ENCODE assay signal across 8 cellular contexts in genomic region chr17:61411114-61411943, GRCh38. TPM values are rescaled to one million over a fixed set of nuclear protein-coding genes. Genes with fewer than 3 reads are reported as not detected.
A peak's percentile ranks its signal among the peaks of the same experiment; 100 is the strongest.
DNase-seq lines count a peak whose midpoint lies in the region; ATAC-seq and TF ChIP-seq lines count a peak whose summit lies in the region.

No MANE protein-coding gene starts in this region.

- CTCF ChIA-PET in MCF 10A (lab: Yijun Ruan, JAX), result interaction anchor here (0.6 to 4.2 kb wide), 18 partner anchors 10 to 744 kb away, joined by 3 to 57 read pairs (median 4); partner anchors contain the start of gene TBX2

- peaks cover 5% of the 10 kb centered on the region for H3K36me3 Mint-ChIP-seq in MCF 10A (ENCODE audit: insufficient read depth, unreplicated experiment)
- no peaks in the 10 kb centered on the region for H3K36me3 Mint-ChIP-seq in stimulated activated memory B cell treated with anti-CD40 and anti-IgM and Interleukin-4, amounts not matched to agents 10 μg/mL and 1 μg/mL and 100 μg/mL, for 72 hours

- no TSS peak for BruUV-seq in MCF 10A (replicated peaks; lab: Mats Ljungman, UMichigan)

- no peak overlapping the region for H3K27ac Mint-ChIP-seq in MCF 10A (ENCODE audit: low read depth, unreplicated experiment)
- H3K27ac Mint-ChIP-seq in stimulated activated memory B cell treated with anti-CD40 and anti-IgM and Interleukin-4, amounts not matched to agents 10 μg/mL and 1 μg/mL and 100 μg/mL, for 72 hours, result no peak overlapping the region

- TF ChIP-seq CTCF in MCF 10A (IDR thresholded peaks at IDR 0.05; ENCODE audit: unreplicated experiment) (no peak), kidney epithelial cell (IDR thresholded peaks at IDR 0.05; ENCODE audit: insufficient read depth, low read length, poor library complexity, severe bottlenecking) (peak; percentile 28)

- no peaks in the 10 kb centered on the region for H3K27me3 Mint-ChIP-seq in MCF 10A (ENCODE audit: insufficient read depth, unreplicated experiment)
- H3K27me3 Mint-ChIP-seq in stimulated activated memory B cell treated with anti-CD40 and anti-IgM and Interleukin-4, amounts not matched to agents 10 μg/mL and 1 μg/mL and 100 μg/mL, for 72 hours, result peaks cover 51% of the 10 kb centered on the region

- peak overlapping the region; percentile 71 for H3K4me3 Mint-ChIP-seq in MCF 10A (ENCODE audit: unreplicated experiment)
- H3K4me3 Mint-ChIP-seq in stimulated activated memory B cell treated with anti-CD40 and anti-IgM and Interleukin-4, amounts not matched to agents 10 μg/mL and 1 μg/mL and 100 μg/mL, for 72 hours, result peak overlapping the region; percentile 79

- H3K9me3 Mint-ChIP-seq in MCF 10A (ENCODE audit: unreplicated experiment), result no peaks in the 10 kb centered on the region
- H3K9me3 Mint-ChIP-seq in stimulated activated memory B cell treated with anti-CD40 and anti-IgM and Interleukin-4, amounts not matched to agents 10 μg/mL and 1 μg/mL and 100 μg/mL, for 72 hours, result no peaks in the 10 kb centered on the region

- peaks cover 55% of the 10 kb centered on the region for H3K27me3 ChIP-seq in kidney epithelial cell (ENCODE audit: control insufficient read depth, insufficient read depth, low read length)

- no peaks in the 10 kb centered on the region for H3K4me1 Mint-ChIP-seq in MCF 10A (ENCODE audit: insufficient read depth, unreplicated experiment)
- peaks cover 40% of the 10 kb centered on the region for H3K4me1 Mint-ChIP-seq in stimulated activated memory B cell treated with anti-CD40 and anti-IgM and Interleukin-4, amounts not matched to agents 10 μg/mL and 1 μg/mL and 100 μg/mL, for 72 hours

- ATAC-seq in GM18867 (IDR thresholded peaks at IDR 0.05; ENCODE audit: unreplicated experiment) (peak; percentile 5), GM19455 (IDR thresholded peaks at IDR 0.05; ENCODE audit: unreplicated experiment) (no peak)
- ATAC-seq in stimulated activated memory B cell treated with anti-CD40 and anti-IgM and Interleukin-4, amounts not matched to agents 10 μg/mL and 1 μg/mL and 100 μg/mL, for 72 hours, result no peak

- POLR2A ChIA-PET in MCF 10A (lab: Yijun Ruan, JAX), result interaction anchor here (1.0 to 1.2 kb wide), 2 partner anchors 12 to 135 kb away, joined by 3 to 8 read pairs; partner anchors contain the start of gene TBX2

- H3K36me3 ChIP-seq in kidney epithelial cell (ENCODE audit: control insufficient read depth, insufficient read depth, low read length), result no peaks in the 10 kb centered on the region

- DNase-seq in AG20443 (ENCODE audit: low spot score) (peak; percentile 68), NOMO-1 treated with dmso at 0.1 percent for 144 hours (lab: John Stamatoyannopoulos, UW; ENCODE audit: unreplicated experiment) (peak; percentile 54), MCF 10A (ENCODE audit: unreplicated experiment) (no peak), kidney epithelial cell (ENCODE audit: low read depth) (no peak), inferior parietal cortex (ENCODE audit: extremely low spot score) (no peak)

- intact Hi-C loops in MCF 10A (cut with micrococcal nuclease), result loop anchor here (5.0 kb wide), 1 partner anchor 656 kb away; the partner anchor contains the start of gene MED13

- H3K4me3 ChIP-seq in kidney epithelial cell (ENCODE audit: low read depth, low read length), result peak overlapping the region; percentile 49

RNA-seq across cellular contexts. Expression of gene TBX2, which starts 11.7 kb away (rescaled TPM):
- total RNA-seq in MCF 10A (2022), result 1.5 and 4.3 TPM in 2 replicates
- 7.3 and 7.7 TPM in 2 replicates for total RNA-seq in kidney epithelial cell

RNA-seq across cellular contexts. Expression of gene TBX4, which starts 40.9 kb away (rescaled TPM):
- not detected in 2 replicates for total RNA-seq in MCF 10A (2022)
- not detected in 2 replicates for total RNA-seq in kidney epithelial cell

Comparison
In these comparisons a context has a peak if more than half of its experiments do, and no peak if none do; other contexts are left out.
1. DNase-seq: peak in AG20443 (single experiment) and NOMO-1 treated with dmso at 0.1 percent for 144 hours (single experiment); none in MCF 10A (single experiment), kidney epithelial cell (single experiment) and inferior parietal cortex (single experiment).